ENCODE assay signal across 16 cellular contexts in genomic region chr12:80576641-80577418, GRCh38.
DNase-seq lines count a peak whose midpoint lies in the region; ATAC-seq and TF ChIP-seq lines count a peak whose summit lies in the region.
"Had no signal": no experiment of that assay in that cellular context is flagged by ENCODE, and none has a peak within 500 bp of the region (broad histone marks: within the 10 kb centered on the region; RNA-seq: fewer than 3 reads in every experiment).

No MANE protein-coding gene starts in this region.

- H3K4me1 Mint-ChIP-seq in osteocyte (ENCODE audit: unreplicated experiment): peaks cover 36% of the 10 kb centered on the region
- H3K4me1 Mint-ChIP-seq: CD4-positive, CD25-positive, alpha-beta regulatory T cell; CD8-positive, alpha-beta memory T cell; H9 had no signal

- no peaks in the 10 kb centered on the region for H3K36me3 ChIP-seq in mucosa of descending colon (ENCODE audit: low read depth)
- H3K36me3 ChIP-seq: BE2C had no signal

- ATAC-seq in GM18868 (IDR thresholded peaks at IDR 0.05; ENCODE audit: unreplicated experiment) (no peak), mucosa of descending colon (no peak)
- ATAC-seq: HepG2 had no signal

- H3K4me3 ChIP-seq in choroid plexus epithelial cell (ENCODE audit: low read depth, low read length): no peak overlapping the region
- H3K4me3 ChIP-seq in mucosa of descending colon: no peak overlapping the region

- H3K9me3 Mint-ChIP-seq in osteocyte (ENCODE audit: unreplicated experiment): no peaks in the 10 kb centered on the region
- H3K9me3 Mint-ChIP-seq: H9 had no signal

- H3K4me1 ChIP-seq in mucosa of descending colon (ENCODE audit: low read depth): no peaks in the 10 kb centered on the region
- H3K4me1 ChIP-seq: BE2C had no signal

- intact Hi-C loops in mucosa of descending colon (cut with DNase I, micrococcal nuclease): no loop called here

- H3K9me3 ChIP-seq in mucosa of descending colon: no peaks in the 10 kb centered on the region
- H3K9me3 ChIP-seq: BE2C had no signal

- no peak for TF ChIP-seq CTCF in choroid plexus epithelial cell (conservative IDR thresholded peaks at IDR 0.05; ENCODE audit: low read depth, low read length)
- no peak for TF ChIP-seq CTCF in osteocyte (IDR thresholded peaks at IDR 0.05)
- TF ChIP-seq CTCF in mucosa of descending colon (IDR thresholded peaks at IDR 0.05): no peak

- no peak overlapping the region for H3K4me3 Mint-ChIP-seq in osteocyte (ENCODE audit: unreplicated experiment)
- H3K4me3 Mint-ChIP-seq: CD4-positive, CD25-positive, alpha-beta regulatory T cell; CD8-positive, alpha-beta memory T cell; H9 had no signal

- H3K27ac Mint-ChIP-seq in osteocyte (ENCODE audit: unreplicated experiment): peak overlapping the region; percentile 1
- H3K27ac Mint-ChIP-seq: CD4-positive, CD25-positive, alpha-beta regulatory T cell; CD8-positive, alpha-beta memory T cell; H9 had no signal

- no peaks in the 10 kb centered on the region for H3K36me3 Mint-ChIP-seq in osteocyte (ENCODE audit: unreplicated experiment)
- H3K36me3 Mint-ChIP-seq: CD4-positive, CD25-positive, alpha-beta regulatory T cell; CD8-positive, alpha-beta memory T cell had no signal

- DNase-seq in ELR (ENCODE audit: low read depth) (peak; percentile 26), NCI-H226 (peak; percentile 41), choroid plexus epithelial cell (ENCODE audit: low read depth) (peak; percentile 32), osteocyte (ENCODE audit: extremely low spot score, unreplicated experiment) (no peak), mucosa of descending colon (no peak), NCI-H2029 treated with DMSO at 0.1 percent for 48 hours (lab: John Stamatoyannopoulos, UW) (no peak)
- DNase-seq: BE2C; C1 segment of cervical spinal cord; CD4-positive, CD25-positive, alpha-beta regulatory T cell; CD8-positive, alpha-beta memory T cell; COR-L47; DMS 273 treated with DMSO at 0.1 percent for 48 hours; GF-D8; H9 had no signal

- no peaks in the 10 kb centered on the region for H3K27me3 Mint-ChIP-seq in osteocyte (ENCODE audit: unreplicated experiment)
- H3K27me3 Mint-ChIP-seq: CD4-positive, CD25-positive, alpha-beta regulatory T cell; CD8-positive, alpha-beta memory T cell had no signal

Comparison
In these comparisons a context has a peak if more than half of its experiments do, and no peak if none do; other contexts are left out.
1. DNase-seq: peak in ELR (single experiment), NCI-H226 (single experiment) and choroid plexus epithelial cell (single experiment); none in osteocyte (single experiment), mucosa of descending colon (0 of 3) and NCI-H2029 treated with DMSO at 0.1 percent for 48 hours (single experiment).